8 cellular contexts compared by ENCODE assay signal in genomic region chr14:92040431-92041040, GRCh38. TPM values are rescaled to one million over a fixed set of nuclear protein-coding genes. Genes with fewer than 3 reads are reported as not detected.
DNase-seq lines count a peak whose midpoint lies in the region; ATAC-seq, FAIRE-seq and TF ChIP-seq lines count a peak whose summit lies in the region.

No MANE protein-coding gene starts in this region.

- TF ChIP-seq CTCF in epithelial cell of esophagus (IDR thresholded peaks at IDR 0.05; ENCODE audit: insufficient read depth, low read depth, low read length, missing control alignments) = no peak

- ATAC-seq in T-helper 17 cell (peak; percentile 7), HG03439 (IDR thresholded peaks at IDR 0.05; ENCODE audit: unreplicated experiment) (no peak)

- H3K27ac ChIP-seq in urinary bladder (ENCODE audit: low read depth) = peak overlapping the region; percentile 92

- H3K36me3 Mint-ChIP-seq in T-helper 17 cell (ENCODE audit: low read depth) = peaks cover 2% of the 10 kb centered on the region

- no peaks in the 10 kb centered on the region for H3K9me3 ChIP-seq in T-helper 17 cell (ENCODE audit: control insufficient read depth, low read length, poor library complexity, severe bottlenecking)
- H3K9me3 ChIP-seq in mononuclear cell (ENCODE audit: low read depth, low read length) = no peaks in the 10 kb centered on the region

- H3K4me1 ChIP-seq in mononuclear cell (ENCODE audit: insufficient read depth, low read length) (peaks cover 38% of the 10 kb centered on the region), urinary bladder (ENCODE audit: insufficient read depth) (peaks cover 2% of the 10 kb centered on the region)

- 2% methylated on average over 13 of the region's 13 CpGs for WGBS in urinary bladder

- H3K4me3 Mint-ChIP-seq in T-helper 17 cell = peak overlapping the region; percentile 96

- no peaks in the 10 kb centered on the region for H3K27me3 ChIP-seq in mononuclear cell (ENCODE audit: insufficient read depth, low read length)

- peak; percentile 71 for FAIRE-seq in GM19239 (lab: Jason Lieb, UNC)

- H3K27ac Mint-ChIP-seq in T-helper 17 cell = no peak overlapping the region

- H3K4me3 ChIP-seq in epithelial cell of esophagus (ENCODE audit: low read length) (peak overlapping the region; percentile 94), mononuclear cell (ENCODE audit: low read length) (peak overlapping the region; percentile 81), urinary bladder (ENCODE audit: low read depth, low read length) (peak overlapping the region; percentile 69)

- H3K36me3 ChIP-seq in urinary bladder (ENCODE audit: insufficient read depth) = no peaks in the 10 kb centered on the region

- peaks cover 40% of the 10 kb centered on the region for H3K4me1 Mint-ChIP-seq in T-helper 17 cell

- DNase-seq in COLO829 (ENCODE audit: low spot score) (peak; percentile 19), GM19239 (ENCODE audit: insufficient read length, low spot score) (no peak), LoVo (ENCODE audit: low spot score) (peak; percentile 37), T-helper 17 cell (no peak), epithelial cell of esophagus (ENCODE audit: low read depth) (peak; percentile 61)

- H3K27me3 Mint-ChIP-seq in T-helper 17 cell = no peaks in the 10 kb centered on the region

RNA-seq across cellular contexts. Expression of gene TRIP11, which starts 0.7 kb away (rescaled TPM):
- total RNA-seq in T-helper 17 cell = 10 to 100 TPM; 44.2 to 45.1 TPM
- 11.5 TPM for total RNA-seq in mononuclear cell
- total RNA-seq in urinary bladder = 103 TPM
- 10.1 TPM for polyA plus RNA-seq in urinary bladder

Comparison
In these comparisons a context has a peak if more than half of its experiments do, and no peak if none do; other contexts are left out.
1. DNase-seq: peak in COLO829 (single experiment), LoVo (single experiment) and epithelial cell of esophagus (single experiment); none in GM19239 (single experiment) and T-helper 17 cell (0 of 3).
2. Peak in every context shown above with its lines, with median percentiles within 50 percentile points of each other: H3K4me3 ChIP-seq.